Comparison of ENCODE assay signal across 12 cellular contexts in the genomic region with DNA sequence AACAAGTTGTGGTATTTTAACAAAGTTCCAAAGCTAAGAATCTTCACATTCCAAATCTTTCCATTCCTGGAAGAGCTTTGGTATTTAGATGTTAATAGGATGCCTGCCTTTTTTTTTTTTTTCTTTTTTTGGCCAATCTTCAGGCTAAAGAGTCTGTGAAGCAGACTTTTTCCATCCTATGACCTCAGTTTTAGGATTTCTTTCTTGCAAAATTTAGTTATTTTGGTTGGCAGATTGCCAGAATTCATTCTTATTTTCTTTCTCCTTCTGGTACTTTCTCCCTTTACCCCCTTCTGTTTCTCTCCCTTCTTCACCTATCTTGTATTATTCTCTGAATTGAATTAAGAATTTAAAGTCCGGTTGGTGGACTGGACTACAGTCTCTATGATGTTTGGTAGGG.
A peak's percentile ranks its signal among the peaks of the same experiment; 100 is the strongest.
DNase-seq lines count a peak whose midpoint lies in the region; ATAC-seq and TF ChIP-seq lines count a peak whose summit lies in the region.
"Had no signal": no experiment of that assay in that cellular context is flagged by ENCODE, and none has a peak within 500 bp of the region (broad histone marks: within the 10 kb centered on the region; RNA-seq: fewer than 3 reads in every experiment).

No MANE protein-coding gene starts in this region.

- no peak for TF ChIP-seq CTCF in choroid plexus epithelial cell (conservative IDR thresholded peaks at IDR 0.05; ENCODE audit: low read depth, low read length)
- no peak for TF ChIP-seq CTCF in tibial artery (IDR thresholded peaks at IDR 0.05)

- no peak overlapping the region for H3K4me3 Mint-ChIP-seq in activated CD4-positive, alpha-beta T cell treated with anti-CD3 and anti-CD28 coated beads, Interleukin-2, amount 10 ng/mL, durations not matched to agents 7 days and 5 days

- H3K4me3 ChIP-seq in choroid plexus epithelial cell (ENCODE audit: low read depth, low read length), result no peak overlapping the region
- peak overlapping the region; percentile 2; the same call in 1 of the 2 replicates for H3K4me3 ChIP-seq in iPS-20b (ENCODE audit: low read length)
- H3K4me3 ChIP-seq in tibial artery, result peak overlapping the region in 1 of 2 donors; percentile 12
- H3K4me3 ChIP-seq: body of pancreas, SK-N-MC had no signal

- no peaks in the 10 kb centered on the region for H3K9me3 Mint-ChIP-seq in activated CD4-positive, alpha-beta T cell treated with anti-CD3 and anti-CD28 coated beads, Interleukin-2, amount 10 ng/mL, durations not matched to agents 7 days and 5 days

- TF ChIP-seq RAD21 in Ishikawa (IDR thresholded peaks at IDR 0.05; ENCODE audit: low read depth), result no peak

- H3K27me3 ChIP-seq in iPS-20b (ENCODE audit: insufficient read depth, low read length) (no peaks in the 10 kb centered on the region), tibial artery (no peaks in the 10 kb centered on the region)
- H3K27me3 ChIP-seq: body of pancreas had no signal

- CTCF ChIA-PET in activated CD4-positive, alpha-beta T cell treated with anti-CD3 and anti-CD28 coated beads, Interleukin-2, amount 10 ng/mL, durations not matched to agents 7 days and 5 days (lab: Charles Lee), result no interaction called here

- no peak for ATAC-seq in HG02884 (IDR thresholded peaks at IDR 0.05; ENCODE audit: unreplicated experiment)
- ATAC-seq: body of pancreas had no signal

- 0 out of 2 replicates have a peak overlapping the region, but pooled peaks have one; percentile 1 for H3K9ac ChIP-seq in iPS-20b (ENCODE audit: low read depth, low read length)

- no peaks in the 10 kb centered on the region for H3K36me3 Mint-ChIP-seq in activated CD4-positive, alpha-beta T cell treated with anti-CD3 and anti-CD28 coated beads, Interleukin-2, amount 10 ng/mL, durations not matched to agents 7 days and 5 days (ENCODE audit: low read depth)

- TF ChIP-seq EP300 in Ishikawa (IDR thresholded peaks at IDR 0.05; ENCODE audit: borderline replicate concordance), result no peak

- H3K4me1 ChIP-seq in iPS-20b (ENCODE audit: insufficient read depth, low read length), result peaks cover 27% of the 10 kb centered on the region
- H3K4me1 ChIP-seq in tibial artery, result peaks cover 0 to 72% (median 33%) of the 10 kb centered on the region in 4 donors
- H3K4me1 ChIP-seq: body of pancreas had no signal

- H3K27ac Mint-ChIP-seq in activated CD4-positive, alpha-beta T cell treated with anti-CD3 and anti-CD28 coated beads, Interleukin-2, amount 10 ng/mL, durations not matched to agents 7 days and 5 days, result no peak overlapping the region

- DNase-seq in choroid plexus epithelial cell (ENCODE audit: low read depth), result peak; percentile 67
- no peak for DNase-seq in tibial artery
- DNase-seq in activated CD4-positive, alpha-beta T cell treated with anti-CD3 and anti-CD28 coated beads, Interleukin-2, amount 10 ng/mL, durations not matched to agents 7 days and 5 days, result no peak
- DNase-seq in occipital lobe (lab: John Stamatoyannopoulos, UW), result no peak
- DNase-seq: activated CD4-positive, alpha-beta T cell treated with anti-CD3 and anti-CD28 coated beads for 1 hour; activated T-cell treated with anti-CD3 and anti-CD28 coated beads, Interleukin-2, amount 50 U/mL, for 48 hours; body of pancreas; NK-92 treated with Interleukin-12 subunit alpha and Interleukin-12 subunit beta, amount 100 ng/mL, for 24 hours had no signal

- H3K27ac ChIP-seq in iPS-20b (ENCODE audit: low read length) (peak overlapping the region; percentile 27), tibial artery (peak overlapping the region; percentile 52 to 54)
- H3K27ac ChIP-seq: body of pancreas, SK-N-MC had no signal

- H3K36me3 ChIP-seq in iPS-20b (ENCODE audit: insufficient read depth, low read depth, low read length), result no peaks in the 10 kb centered on the region
- no peaks in the 10 kb centered on the region for H3K36me3 ChIP-seq in tibial artery

- H3K4me1 Mint-ChIP-seq in activated CD4-positive, alpha-beta T cell treated with anti-CD3 and anti-CD28 coated beads, Interleukin-2, amount 10 ng/mL, durations not matched to agents 7 days and 5 days, result no peaks in the 10 kb centered on the region

- no peaks in the 10 kb centered on the region for H3K27me3 Mint-ChIP-seq in activated CD4-positive, alpha-beta T cell treated with anti-CD3 and anti-CD28 coated beads, Interleukin-2, amount 10 ng/mL, durations not matched to agents 7 days and 5 days

- intact Hi-C loops in tibial artery (cut with DNase I; ENCODE audit: low total_unique reads), result no loop called here

- H3K9me3 ChIP-seq in iPS-20b (ENCODE audit: insufficient read depth, low read depth, low read length) (no peaks in the 10 kb centered on the region), tibial artery (no peaks in the 10 kb centered on the region)
- H3K9me3 ChIP-seq: body of pancreas had no signal

- POLR2A ChIA-PET in activated CD4-positive, alpha-beta T cell treated with anti-CD3 and anti-CD28 coated beads, Interleukin-2, amount 10 ng/mL, durations not matched to agents 7 days and 5 days (lab: Charles Lee), result no interaction called here

TF ChIP-seq in Ishikawa, 13 proteins besides CTCF, POLR2A, EP300 and RAD21:
- TF ChIP-seq TAF1 (IDR thresholded peaks at IDR 0.05; ENCODE audit: low read depth) (no peak), EGR1 (IDR thresholded peaks at IDR 0.05) (no peak), FOXM1 (IDR thresholded peaks at IDR 0.05; ENCODE audit: borderline replicate concordance, low read depth) (no peak), YY1 (IDR thresholded peaks at IDR 0.05; ENCODE audit: low read depth) (no peak), ZBTB7A (IDR thresholded peaks at IDR 0.05; ENCODE audit: low read depth) (no peak), NFIC (IDR thresholded peaks at IDR 0.05) (0 out of 2 replicates have a peak, but pooled peaks have one; percentile 26)
- TF ChIP-seq, protein P1, sequence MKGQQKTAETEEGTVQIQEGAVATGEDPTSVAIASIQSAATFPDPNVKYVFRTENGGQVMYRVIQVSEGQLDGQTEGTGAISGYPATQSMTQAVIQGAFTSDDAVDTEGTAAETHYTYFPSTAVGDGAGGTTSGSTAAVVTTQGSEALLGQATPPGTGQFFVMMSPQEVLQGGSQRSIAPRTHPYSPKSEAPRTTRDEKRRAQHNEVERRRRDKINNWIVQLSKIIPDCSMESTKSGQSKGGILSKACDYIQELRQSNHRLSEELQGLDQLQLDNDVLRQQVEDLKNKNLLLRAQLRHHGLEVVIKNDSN (IDR thresholded peaks at IDR 0.05), result no peak
- TF ChIP-seq, protein P2, sequence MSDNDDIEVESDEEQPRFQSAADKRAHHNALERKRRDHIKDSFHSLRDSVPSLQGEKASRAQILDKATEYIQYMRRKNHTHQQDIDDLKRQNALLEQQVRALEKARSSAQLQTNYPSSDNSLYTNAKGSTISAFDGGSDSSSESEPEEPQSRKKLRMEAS (IDR thresholded peaks at IDR 0.05), result no peak
TF ChIP-seq in Ishikawa: peak in this region for 1.
